ENCODE assay signal across 8 cellular contexts in genomic region chr15:68818088-68818670, GRCh38. TPM values are rescaled to one million over a fixed set of nuclear protein-coding genes. Genes with fewer than 3 reads are reported as not detected.
A peak's percentile ranks its signal among the peaks of the same experiment; 100 is the strongest.
DNase-seq lines count a peak whose midpoint lies in the region; ATAC-seq and TF ChIP-seq lines count a peak whose summit lies in the region.

No MANE protein-coding gene starts in this region.

- H3K27me3 ChIP-seq in suprapubic skin, result no peaks in the 10 kb centered on the region

- DNase-seq in DMS 273 (lab: John Stamatoyannopoulos, UW; ENCODE audit: unreplicated experiment) (peak; percentile 84), HUDEP-2 (lab: John Stamatoyannopoulos, UW; ENCODE audit: unreplicated experiment in 76 of 76) (peak in 64 of 76 experiments; percentile 25 to 81 (median 58)), RKO (ENCODE audit: low spot score) (peak; percentile 53), activated gamma-delta T cell (lab: John Stamatoyannopoulos, UW) (peak; percentile 58), fibroblast of villous mesenchyme (ENCODE audit: low read depth) (peak; percentile 64), neural crest cell (ENCODE audit: low read depth, low spot score) (peak; percentile 56), suprapubic skin (ENCODE audit: low spot score in 2 of 2) (peak in 1 of 2 donors; percentile 79)

- no peak overlapping the region for H3K27ac Mint-ChIP-seq in neural crest cell (ENCODE audit: unreplicated experiment)

- 0% methylated on average over 39 of the region's 59 CpGs for WGBS in suprapubic skin

- TF ChIP-seq CTCF in fibroblast of villous mesenchyme (IDR thresholded peaks at IDR 0.05; ENCODE audit: insufficient read depth, low read depth, low read length), result no peak
- peak; percentile 39 for TF ChIP-seq CTCF in neural crest cell (conservative IDR thresholded peaks at IDR 0.05)
- no peak for TF ChIP-seq CTCF in suprapubic skin (IDR thresholded peaks at IDR 0.05)

- H3K36me3 Mint-ChIP-seq in neural crest cell (ENCODE audit: low read depth), result peaks cover 13% of the 10 kb centered on the region

- peaks cover 54% of the 10 kb centered on the region for H3K4me1 Mint-ChIP-seq in neural crest cell

- no peak for ATAC-seq in HG03045 (IDR thresholded peaks at IDR 0.05; ENCODE audit: unreplicated experiment)

- no peak for TF ChIP-seq EP300 in suprapubic skin (IDR thresholded peaks at IDR 0.05)

- no peaks in the 10 kb centered on the region for H3K36me3 ChIP-seq in suprapubic skin

- peak overlapping the region; percentile 100 for H3K27ac ChIP-seq in suprapubic skin

- peak overlapping the region; percentile 73 for H3K4me3 Mint-ChIP-seq in neural crest cell

- peaks cover 47% of the 10 kb centered on the region for H3K4me1 ChIP-seq in suprapubic skin

- no peaks in the 10 kb centered on the region for H3K9me3 ChIP-seq in suprapubic skin

- no peak for TF ChIP-seq POLR2A in suprapubic skin (IDR thresholded peaks at IDR 0.05)

- H3K9me3 Mint-ChIP-seq in neural crest cell, result no peaks in the 10 kb centered on the region

- H3K27me3 Mint-ChIP-seq in neural crest cell (ENCODE audit: low read depth), result peaks cover 6% of the 10 kb centered on the region

- peak overlapping the region; percentile 84 for H3K4me3 ChIP-seq in fibroblast of villous mesenchyme (ENCODE audit: low read depth, low read length)
- peak overlapping the region; percentile 93 for H3K4me3 ChIP-seq in suprapubic skin

RNA-seq across cellular contexts. Expression of gene ANP32A, which starts 2.5 kb away (rescaled TPM):
- total RNA-seq in fibroblast of villous mesenchyme (28.7 and 38.0 TPM in 2 replicates), neural crest cell (355 and 367 TPM in 2 replicates), suprapubic skin (100 to 1,000 TPM in 1 of 4 donors, 10 to 100 TPM in 3; 25.5 to 101 (median 31.3) TPM)
